In genomic region chr1:182433580-182433979, GRCh38 we compare ENCODE assay signal across 10 cellular contexts. TPM values are rescaled to one million over a fixed set of nuclear protein-coding genes. Genes with fewer than 3 reads are reported as not detected.
"Had no signal": no experiment of that assay in that cellular context is flagged by ENCODE, and none has a peak within 500 bp of the region (broad histone marks: within the 10 kb centered on the region; RNA-seq: fewer than 3 reads in every experiment).

No MANE protein-coding gene starts in this region.

- DNase-seq: GM23248, GOT3, H7, H9, HCEC 1CT, HFFc6 had no signal

- ATAC-seq: GM23338, HCT116 had no signal

RNA-seq across cellular contexts. Expression of gene RGSL1, which starts 16.4 kb away (rescaled TPM):
- total RNA-seq: GM23248, GM23338, H1, H4, H7, H9, HFFc6 had no signal

RNA-seq across cellular contexts. Expression of gene TEDDM1, which starts 33.1 kb away (rescaled TPM):
- total RNA-seq: GM23248, GM23338, H1, H4, H7, H9, HFFc6 had no signal
